In genomic region chr16:89095401-89095974, GRCh38 we compare ENCODE assay signal across 1 cellular context.
TF ChIP-seq lines count a peak whose summit lies in the region.

No MANE protein-coding gene starts in this region.

TF ChIP-seq in GM12878, 131 proteins besides CTCF, POLR2A, EP300 and RAD21:
- 0 out of 2 replicates have a peak, but pooled peaks have one; percentile 40 for TF ChIP-seq GATAD2B (conservative IDR thresholded peaks at IDR 0.05; ENCODE audit: low read depth)
- peak; percentile 38; the same call in 1 of the 2 replicates for TF ChIP-seq NR2F1 (conservative IDR thresholded peaks at IDR 0.05)
- peak; percentile 24; the same call in 1 of the 2 replicates for TF ChIP-seq ZNF687 (IDR thresholded peaks at IDR 0.05)
- 0 out of 2 replicates have a peak, but pooled peaks have one; percentile 6 for TF ChIP-seq RUNX3 (IDR thresholded peaks at IDR 0.05; ENCODE audit: low read length)
- TF ChIP-seq BCL3 (IDR thresholded peaks at IDR 0.05; ENCODE audit: borderline replicate concordance, insufficient read depth, low read depth, low read length, poor library complexity, severe bottlenecking), result no peak
- peak; percentile 29; the same call in 1 of the 2 replicates for TF ChIP-seq SPI1 (IDR thresholded peaks at IDR 0.05; ENCODE audit: borderline replicate concordance, insufficient read depth, low read depth, low read length)
- peak; percentile 52 to 78; a peak in 3 of 4 replicates for TF ChIP-seq BHLHE40 (IDR thresholded peaks at IDR 0.05; ENCODE audit: borderline replicate concordance in 1 of 2, low read depth in 2 of 2, low read length in 1 of 2)
- no peak for TF ChIP-seq MAX (IDR thresholded peaks at IDR 0.05; ENCODE audit: low read depth, low read length)
